In genomic region chr6:134173936-134174789, GRCh38 we compare ENCODE assay signal across 8 cellular contexts.
A peak's percentile ranks its signal among the peaks of the same experiment; 100 is the strongest.
DNase-seq lines count a peak whose midpoint lies in the region; ATAC-seq, FAIRE-seq and TF ChIP-seq lines count a peak whose summit lies in the region.

No MANE protein-coding gene starts in this region.

- peaks cover 35 to 51% of the 10 kb centered on the region in 2 donors for H3K4me1 Mint-ChIP-seq in immature natural killer cell

- H3K27me3 ChIP-seq in bronchial epithelial cell (ENCODE audit: control insufficient read depth, insufficient read depth, low read length) (no peaks in the 10 kb centered on the region), smooth muscle cell (ENCODE audit: low read depth) (no peaks in the 10 kb centered on the region)

- peaks cover 6 to 21% (median 19%) of the 10 kb centered on the region in 3 donors for H3K27me3 Mint-ChIP-seq in immature natural killer cell (ENCODE audit: low read depth in 3 of 3)

- peaks cover 12% of the 10 kb centered on the region for H3K79me2 ChIP-seq in smooth muscle cell (ENCODE audit: low read depth)

- 2% methylated on average over 24 of the region's 24 CpGs for WGBS in smooth muscle cell (ENCODE audit: low lambda C conversion rate)

- peak overlapping the region; percentile 81 to 95 (median 90) for H3K27ac Mint-ChIP-seq in immature natural killer cell

- FAIRE-seq in bronchial epithelial cell (lab: Jason Lieb, UNC), result no peak

- H2AFZ ChIP-seq in smooth muscle cell (ENCODE audit: low read depth), result peak overlapping the region; percentile 29

- H3K36me3 ChIP-seq in bronchial epithelial cell (ENCODE audit: control insufficient read depth, insufficient read depth, low read length) (peaks cover 10% of the 10 kb centered on the region), smooth muscle cell (ENCODE audit: low read depth) (no peaks in the 10 kb centered on the region)

- H3K4me2 ChIP-seq in smooth muscle cell, result peak overlapping the region; percentile 88

- ATAC-seq in HG03060 (IDR thresholded peaks at IDR 0.05; ENCODE audit: low read depth, unreplicated experiment), result peak; percentile 9

- TF ChIP-seq CTCF in WI38 (IDR thresholded peaks at IDR 0.05; ENCODE audit: low read depth, low read length) (peak; percentile 57), bronchial epithelial cell (IDR thresholded peaks at IDR 0.05; ENCODE audit: insufficient read depth, low read length, severe bottlenecking) (peak; percentile 75), smooth muscle cell (IDR thresholded peaks at IDR 0.05; ENCODE audit: borderline replicate concordance, insufficient read depth, poor library complexity, severe bottlenecking) (peak; percentile 92)

- peaks cover 10% of the 10 kb centered on the region for H3K4me1 ChIP-seq in smooth muscle cell (ENCODE audit: low read depth)

- peak overlapping the region; percentile 88 to 98 (median 98) for H3K4me3 Mint-ChIP-seq in immature natural killer cell

- H3K36me3 Mint-ChIP-seq in immature natural killer cell, result no peaks in the 10 kb centered on the region

- H4K20me1 ChIP-seq in smooth muscle cell (ENCODE audit: low read depth), result peaks cover 41% of the 10 kb centered on the region

- H3F3A ChIP-seq in smooth muscle cell (ENCODE audit: low read depth), result peaks cover 6% of the 10 kb centered on the region

- H3K4me3 ChIP-seq in WI38 (ENCODE audit: low read depth, low read length) (peak overlapping the region; percentile 76), bronchial epithelial cell (ENCODE audit: low read depth, low read length) (peak overlapping the region; percentile 72), smooth muscle cell (peak overlapping the region; percentile 70)

- DNase-seq in D341Med (ENCODE audit: low spot score) (peak; percentile 63), NCI-H2196 (lab: John Stamatoyannopoulos, UW; ENCODE audit: unreplicated experiment) (peak; percentile 88), bronchial epithelial cell (ENCODE audit: low read depth) (peak; percentile 72), immature natural killer cell (peak; percentile 70 to 74 (median 71)), smooth muscle cell (lab: John Stamatoyannopoulos, UW; ENCODE audit: unreplicated experiment) (peak; percentile 62), mesenteric fat pad (ENCODE audit: low spot score) (no peak)

- no peaks in the 10 kb centered on the region for H3K9me3 ChIP-seq in smooth muscle cell (replicated peaks; ENCODE audit: low read depth)

- H3K27ac ChIP-seq in smooth muscle cell (ENCODE audit: low read depth), result peak overlapping the region; percentile 55

- H3K9me3 Mint-ChIP-seq in immature natural killer cell, result no peaks in the 10 kb centered on the region

- H3K9ac ChIP-seq in smooth muscle cell (ENCODE audit: low read depth), result peak overlapping the region; percentile 70
